ENCODE assay signal across 10 cellular contexts in the genomic region with DNA sequence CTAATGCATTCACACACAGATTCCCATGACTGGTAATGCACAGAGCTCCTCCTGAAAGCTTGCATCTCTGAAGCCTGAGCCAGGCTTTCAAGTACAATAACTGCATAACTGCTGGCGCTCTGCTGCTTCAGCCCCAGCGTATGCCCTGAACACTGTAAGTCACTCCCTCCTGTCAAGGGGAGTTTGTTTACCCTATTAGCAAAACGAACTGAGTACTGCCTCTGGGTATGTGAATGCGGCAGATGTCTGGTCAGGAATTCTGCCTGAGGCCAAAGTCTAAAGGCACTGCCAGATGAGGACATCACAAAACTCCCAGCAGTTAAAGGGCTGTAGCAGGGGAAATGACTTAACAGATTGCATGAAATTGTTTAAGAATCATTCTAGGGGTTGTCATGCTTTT.
DNase-seq lines count a peak whose midpoint lies in the region; ATAC-seq and TF ChIP-seq lines count a peak whose summit lies in the region.
"Had no signal": no experiment of that assay in that cellular context is flagged by ENCODE, and none has a peak within 500 bp of the region (broad histone marks: within the 10 kb centered on the region; RNA-seq: fewer than 3 reads in every experiment).

No MANE protein-coding gene starts in this region.

- no peak overlapping the region for H3K27ac ChIP-seq in CD4-positive, alpha-beta T cell (ENCODE audit: low read depth, low read length)

- H3K27me3 Mint-ChIP-seq in T-helper 17 cell (peaks cover 17% of the 10 kb centered on the region), mesothelial cell of epicardium (ENCODE audit: low read depth) (no peaks in the 10 kb centered on the region)
- H3K27me3 Mint-ChIP-seq in CD4-positive, alpha-beta T cell = no peaks in the 10 kb centered on the region

- H3K4me3 Mint-ChIP-seq in T-helper 17 cell = no peak overlapping the region
- no peak overlapping the region for H3K4me3 Mint-ChIP-seq in mesothelial cell of epicardium
- H3K4me3 Mint-ChIP-seq in CD4-positive, alpha-beta T cell = no peak overlapping the region

- H3K27me3 ChIP-seq in CD4-positive, alpha-beta T cell (ENCODE audit: control insufficient read depth, insufficient read depth, low read length) = no peaks in the 10 kb centered on the region

- H3K9me3 ChIP-seq in T-helper 17 cell (ENCODE audit: control insufficient read depth, low read length, poor library complexity, severe bottlenecking) = no peaks in the 10 kb centered on the region
- H3K9me3 ChIP-seq in CD4-positive, alpha-beta T cell (ENCODE audit: control insufficient read depth, low read length) = no peaks in the 10 kb centered on the region

- intact Hi-C loops in CD4-positive, alpha-beta T cell (cut with DNase I, micrococcal nuclease) = no loop called here

- H3K27ac Mint-ChIP-seq in T-helper 17 cell (no peak overlapping the region), mesothelial cell of epicardium (no peak overlapping the region)
- H3K27ac Mint-ChIP-seq in CD4-positive, alpha-beta T cell = no peak overlapping the region

- CTCF ChIA-PET in CD4-positive, alpha-beta T cell (lab: Charles Lee) = interaction anchor here (1.3 kb wide), 1 partner anchor 8 kb away, joined by 3 read pairs; no protein-coding TSS in a partner anchor

- H3K36me3 Mint-ChIP-seq in T-helper 17 cell (ENCODE audit: low read depth) (peaks cover 2% of the 10 kb centered on the region), mesothelial cell of epicardium (no peaks in the 10 kb centered on the region)
- no peaks in the 10 kb centered on the region for H3K36me3 Mint-ChIP-seq in CD4-positive, alpha-beta T cell (ENCODE audit: low read depth)

- peaks cover 12% of the 10 kb centered on the region for H3K9me3 Mint-ChIP-seq in mesothelial cell of epicardium
- H3K9me3 Mint-ChIP-seq in CD4-positive, alpha-beta T cell = no peaks in the 10 kb centered on the region

- POLR2A ChIA-PET in CD4-positive, alpha-beta T cell (lab: Charles Lee) = no interaction called here

- no peak for ATAC-seq in T-helper 17 cell
- no peak for ATAC-seq in CD4-positive, alpha-beta T cell (ENCODE audit: poor library complexity)
- no peak for ATAC-seq in HG03095 (IDR thresholded peaks at IDR 0.05; ENCODE audit: unreplicated experiment)

- no peak for TF ChIP-seq CTCF in mesothelial cell of epicardium (IDR thresholded peaks at IDR 0.05; ENCODE audit: unreplicated experiment)
- TF ChIP-seq CTCF in CD4-positive, alpha-beta T cell (IDR thresholded peaks at IDR 0.05) = no peak

- DNase-seq in A172 (ENCODE audit: low spot score) = peak; percentile 49
- peak; percentile 40 for DNase-seq in HuH-7.5 (ENCODE audit: low spot score)
- DNase-seq in NCI-H82 (lab: John Stamatoyannopoulos, UW) = peak; percentile 74
- DNase-seq in fibroblast of peridontal ligament (ENCODE audit: extremely low read depth) = peak; percentile 10
- DNase-seq in T-helper 17 cell = no peak
- DNase-seq in mesothelial cell of epicardium (ENCODE audit: low spot score in 2 of 2, unreplicated experiment in 2 of 2) = no peak
- DNase-seq in CD4-positive, alpha-beta T cell = no peak
- DNase-seq: activated CD4-positive, alpha-beta T cell treated with anti-CD3 and anti-CD28 coated beads, Interleukin-2, amount 50 U/mL, for 1 hour; substantia nigra had no signal

- peaks cover 2% of the 10 kb centered on the region for H3K4me1 Mint-ChIP-seq in T-helper 17 cell
- H3K4me1 Mint-ChIP-seq in mesothelial cell of epicardium = peaks cover 15% of the 10 kb centered on the region
- no peaks in the 10 kb centered on the region for H3K4me1 Mint-ChIP-seq in CD4-positive, alpha-beta T cell (ENCODE audit: low read depth)

Comparison
In these comparisons a context has a peak if more than half of its experiments do, and no peak if none do; other contexts are left out.
1. DNase-seq: peak in A172 (single experiment), HuH-7.5 (single experiment), NCI-H82 (single experiment) and fibroblast of peridontal ligament (single experiment); none in T-helper 17 cell (0 of 3), mesothelial cell of epicardium (0 of 2) and CD4-positive, alpha-beta T cell (0 of 10).